In the genomic region with DNA sequence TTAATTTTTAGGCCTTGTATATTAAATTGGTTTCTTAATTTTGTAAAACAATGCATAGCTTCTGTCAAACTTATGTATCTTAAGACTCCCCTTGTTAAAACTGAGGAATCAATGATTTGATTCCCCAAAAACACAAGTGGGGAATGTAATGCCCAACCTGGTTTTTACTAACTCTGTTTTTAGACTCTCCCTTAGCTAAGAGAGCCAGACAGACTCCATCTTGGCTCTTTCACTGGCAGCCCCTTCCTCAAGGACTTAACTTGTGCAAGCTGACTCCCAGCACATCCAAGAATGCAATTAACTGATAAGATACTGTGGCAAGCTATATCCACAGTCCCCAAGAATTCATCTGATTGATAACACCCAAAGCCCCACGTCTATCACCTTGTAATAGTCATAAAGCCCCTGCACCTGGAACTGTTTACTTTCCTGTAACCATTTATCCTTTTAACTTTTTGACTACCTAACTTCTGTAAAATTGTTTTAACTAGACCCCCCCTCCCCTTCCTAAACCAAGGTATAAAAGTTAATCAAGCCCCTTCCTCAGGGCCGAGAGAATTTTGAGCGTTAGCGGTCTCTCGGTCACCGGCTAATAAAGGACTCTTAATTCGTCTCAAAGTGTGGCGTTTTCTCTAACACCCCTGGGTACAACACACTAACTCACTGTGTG, we compare ENCODE assay signal across 8 cellular contexts. TPM values are rescaled to one million over a fixed set of nuclear protein-coding genes. Genes with fewer than 3 reads are reported as not detected.
DNase-seq lines count a peak whose midpoint lies in the region; ATAC-seq and TF ChIP-seq lines count a peak whose summit lies in the region.
"Not testable (repeated sequence)": the region's sequence is repeated elsewhere in the genome, so short reads cannot be mapped to it uniquely, and the experiment has no call there.

No MANE protein-coding gene starts in this region.

- in situ Hi-C loops in gastrocnemius medialis (cut with MboI; ENCODE audit: low sequenced_read_pairs in 4 of 4): not testable (repeated sequence)

- not testable (repeated sequence) for H4K20me1 ChIP-seq in OCI-LY1 (ENCODE audit: insufficient read depth, low read length)

- not testable (repeated sequence) for ATAC-seq in gastrocnemius medialis; aorta (ENCODE audit: low FRiP score)

- peak overlapping the region; percentile 67 for H3K4me2 ChIP-seq in OCI-LY1 (ENCODE audit: low read length)

- intact Hi-C loops in gastrocnemius medialis (cut with DNase I; ENCODE audit: low total_unique reads): loop anchor here (2.0 to 5.0 kb wide), 2 partner anchors 67 to 79 kb away; a partner anchor contains a TSS
- intact Hi-C loops in aorta (cut with DNase I): not testable (repeated sequence)

- not testable (repeated sequence) for TF ChIP-seq POLR2A in gastrocnemius medialis (IDR thresholded peaks at IDR 0.05)

- H3K9me3 ChIP-seq in ES-I3 (ENCODE audit: control insufficient read depth, insufficient read depth, low read length); OCI-LY1 (ENCODE audit: low read length); cardiac muscle cell (ENCODE audit: low read depth); mononuclear cell (ENCODE audit: low read depth, low read length); gastrocnemius medialis; aorta (ENCODE audit: control insufficient read depth, low read length): not testable (repeated sequence)

- H3K4me3 ChIP-seq in OCI-LY1 (ENCODE audit: low read depth, low read length, poor library complexity, severe bottlenecking) (peak overlapping the region; percentile 68), cardiac muscle cell (peak overlapping the region; percentile 42), mononuclear cell (ENCODE audit: low read length) (peak overlapping the region; percentile 70), gastrocnemius medialis (peak overlapping the region; percentile 82 to 91 (median 88)), aorta (ENCODE audit: low read length in 2 of 2) (peak overlapping the region; percentile 62 to 77)

- H3K36me3 Mint-ChIP-seq in activated T-cell treated with anti-CD3 and anti-CD28 coated beads, Interleukin-2, amount 50 U/mL, for 24 hours (ENCODE audit: low read depth): peaks cover 11% of the 10 kb centered on the region
- not testable (repeated sequence) for H3K36me3 Mint-ChIP-seq in chondrocyte (ENCODE audit: low read depth)

- DNase-seq in activated T-cell treated with anti-CD3 and anti-CD28 coated beads, Interleukin-2, amount 50 U/mL, for 24 hours; chondrocyte (ENCODE audit: low spot score); cardiac muscle cell (ENCODE audit: low read depth in 1 of 2, low spot score in 1 of 2); gastrocnemius medialis; aorta: not testable (repeated sequence)

- WGBS in aorta, 2 donors: 7 to 12% methylated on average over 7 of the region's 8 CpGs

- H3K36me3 ChIP-seq in ES-I3 (ENCODE audit: insufficient read depth, low read length); OCI-LY1 (ENCODE audit: insufficient read depth, low read length); cardiac muscle cell; gastrocnemius medialis; aorta (ENCODE audit: control insufficient read depth in 1 of 2, insufficient read depth in 2 of 2, low read length in 1 of 2): not testable (repeated sequence)

- not testable (repeated sequence) for H3K27me3 ChIP-seq in OCI-LY1 (ENCODE audit: insufficient read depth, low read length); cardiac muscle cell; mononuclear cell (ENCODE audit: insufficient read depth, low read length); gastrocnemius medialis; aorta (ENCODE audit: control insufficient read depth in 1 of 2, insufficient read depth in 2 of 2, low read length in 1 of 2)

- peak overlapping the region; percentile 96 for H3K27ac Mint-ChIP-seq in activated T-cell treated with anti-CD3 and anti-CD28 coated beads, Interleukin-2, amount 50 U/mL, for 24 hours
- peak overlapping the region; percentile 76 for H3K27ac Mint-ChIP-seq in chondrocyte (ENCODE audit: unreplicated experiment)

- peak overlapping the region; percentile 51 for H3K27ac ChIP-seq in OCI-LY1 (ENCODE audit: low read depth, low read length, poor library complexity, severe bottlenecking)
- peak overlapping the region; percentile 98 for H3K27ac ChIP-seq in cardiac muscle cell
- peak overlapping the region; percentile 83 to 93 (median 86) for H3K27ac ChIP-seq in gastrocnemius medialis
- H3K27ac ChIP-seq in aorta (ENCODE audit: low read depth in 1 of 2, low read length in 2 of 2): not testable (repeated sequence)

- H3K4me3 Mint-ChIP-seq in activated T-cell treated with anti-CD3 and anti-CD28 coated beads, Interleukin-2, amount 50 U/mL, for 24 hours: peak overlapping the region; percentile 91
- peak overlapping the region; percentile 89 for H3K4me3 Mint-ChIP-seq in chondrocyte (ENCODE audit: unreplicated experiment)

- H3K27me3 Mint-ChIP-seq in activated T-cell treated with anti-CD3 and anti-CD28 coated beads, Interleukin-2, amount 50 U/mL, for 24 hours; chondrocyte (ENCODE audit: low read depth): not testable (repeated sequence)

- H3K79me2 ChIP-seq in OCI-LY1 (ENCODE audit: insufficient read depth, low read length): not testable (repeated sequence)

- H3K9ac ChIP-seq in ES-I3 (ENCODE audit: low read depth, low read length) (peak overlapping the region; percentile 96), OCI-LY1 (ENCODE audit: low read length) (peak overlapping the region; percentile 73)

- H3K4me1 ChIP-seq in ES-I3 (ENCODE audit: insufficient read depth, low read length): peaks cover 35% of the 10 kb centered on the region
- H3K4me1 ChIP-seq in OCI-LY1 (ENCODE audit: insufficient read depth, low read length, severe bottlenecking); mononuclear cell (ENCODE audit: insufficient read depth, low read length); aorta (ENCODE audit: control insufficient read depth in 1 of 2, insufficient read depth in 2 of 2, low read length in 2 of 2): not testable (repeated sequence)
- peaks cover 42% of the 10 kb centered on the region for H3K4me1 ChIP-seq in cardiac muscle cell (ENCODE audit: low read depth)
- peaks cover 26 to 29% of the 10 kb centered on the region in 2 donors for H3K4me1 ChIP-seq in gastrocnemius medialis

- not testable (repeated sequence) for H3K9me3 Mint-ChIP-seq in activated T-cell treated with anti-CD3 and anti-CD28 coated beads, Interleukin-2, amount 50 U/mL, for 24 hours; chondrocyte (ENCODE audit: low read depth)

- H3F3A ChIP-seq in OCI-LY1 (ENCODE audit: insufficient read depth, low read length): not testable (repeated sequence)

- not testable (repeated sequence) for H2AFZ ChIP-seq in OCI-LY1 (ENCODE audit: low read length)

- peaks cover 23% of the 10 kb centered on the region for H3K4me1 Mint-ChIP-seq in activated T-cell treated with anti-CD3 and anti-CD28 coated beads, Interleukin-2, amount 50 U/mL, for 24 hours (ENCODE audit: low read depth)
- peaks cover 12% of the 10 kb centered on the region for H3K4me1 Mint-ChIP-seq in chondrocyte (ENCODE audit: low read depth)

- not testable (repeated sequence) for H3K9me2 ChIP-seq in OCI-LY1 (ENCODE audit: low read depth, low read length)

- TF ChIP-seq CTCF in OCI-LY1 (IDR thresholded peaks at IDR 0.05; ENCODE audit: low read length); chondrocyte (IDR thresholded peaks at IDR 0.05); cardiac muscle cell (IDR thresholded peaks at IDR 0.05; ENCODE audit: low read depth, low read length); gastrocnemius medialis (IDR thresholded peaks at IDR 0.05 in 4 of 5, conservative IDR thresholded peaks at IDR 0.05 in 1 of 5): not testable (repeated sequence)

RNA-seq across cellular contexts. Expression of a gene that starts 0.8 kb away (rescaled TPM):
- total RNA-seq in chondrocyte: 4.1 to 6.4 TPM (median 4.7 TPM) in 3 replicates
- total RNA-seq in cardiac muscle cell: 12.7 and 18.0 TPM in 2 replicates
- polyA plus RNA-seq in cardiac muscle cell: 10.6 and 13.6 TPM in 2 replicates
- total RNA-seq in mononuclear cell: 2.2 TPM
- 1 to 10 TPM; 4.1 to 8.4 (median 6.4) TPM for total RNA-seq in gastrocnemius medialis
- total RNA-seq in aorta: 1 to 10 TPM; 3.3 to 6.7 TPM
- polyA plus RNA-seq in aorta: 1 to 10 TPM; 2.5 to 2.6 TPM
